In the genomic region with DNA sequence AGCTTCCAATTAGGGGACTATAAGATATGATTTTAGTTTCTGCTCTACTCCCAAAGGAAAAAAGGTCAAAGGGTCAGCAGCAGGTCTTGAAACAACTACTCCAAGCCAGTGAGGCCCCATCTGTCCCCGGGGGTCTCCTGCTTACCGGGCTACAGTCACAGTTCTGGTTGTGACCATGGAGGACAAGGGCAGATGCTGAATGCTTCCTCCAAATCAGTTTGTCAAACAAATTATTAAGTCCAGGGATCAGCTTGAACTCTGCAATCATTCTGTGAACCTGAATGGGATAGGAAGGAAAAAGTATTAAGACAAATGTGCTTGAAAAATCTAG, we compare ENCODE assay signal across 23 cellular contexts.
DNase-seq lines count a peak whose midpoint lies in the region; ATAC-seq and TF ChIP-seq lines count a peak whose summit lies in the region.
"Had no signal": no experiment of that assay in that cellular context is flagged by ENCODE, and none has a peak within 500 bp of the region (broad histone marks: within the 10 kb centered on the region; RNA-seq: fewer than 3 reads in every experiment).

No MANE protein-coding gene starts in this region.

- H3K4me3 Mint-ChIP-seq in activated T-cell treated with anti-CD3 and anti-CD28 coated beads, Interleukin-2, amount 50 U/mL, for 24 hours, result no peak overlapping the region
- no peak overlapping the region for H3K4me3 Mint-ChIP-seq in activated T-cell treated with anti-CD3 and anti-CD28 coated beads, Interleukin-2, amount 50 U/mL, for 4 hours
- no peak overlapping the region for H3K4me3 Mint-ChIP-seq in mesothelial cell of epicardium
- no peak overlapping the region for H3K4me3 Mint-ChIP-seq in activated T-helper 1 cell treated with anti-CD3 and anti-CD28 coated beads, Interleukin-12 subunit alpha, Interleukin-12 subunit beta, Interleukin-2, Interleukin-4 antibody, amounts not matched to agents 30 ng/mL and 10 ng/mL and 1 ng/mL, durations not matched to agents 14 hours and 24 hours and 36 hours
- H3K4me3 Mint-ChIP-seq: activated naive CD8-positive, alpha-beta T cell treated with anti-CD3 and anti-CD28 coated beads, Interleukin-2, amount 10 ng/mL, durations not matched to agents 7 days and 5 days; CD4-positive, CD25-positive, alpha-beta regulatory T cell; nephron; stimulated activated naive B cell treated with anti-CD40 and anti-IgM and Interleukin-4, amounts not matched to agents 10 μg/mL and 1 μg/mL and 100 μg/mL, for 72 hours had no signal

- no peaks in the 10 kb centered on the region for H3K9me3 ChIP-seq in adipocyte (ENCODE audit: control insufficient read depth, low read length)
- H3K9me3 ChIP-seq: ovary, SJCRH30, testis had no signal

- peaks cover 93% of the 10 kb centered on the region for H3K36me3 Mint-ChIP-seq in activated T-cell treated with anti-CD3 and anti-CD28 coated beads, Interleukin-2, amount 50 U/mL, for 24 hours (ENCODE audit: low read depth)
- H3K36me3 Mint-ChIP-seq in activated T-cell treated with anti-CD3 and anti-CD28 coated beads, Interleukin-2, amount 50 U/mL, for 4 hours (ENCODE audit: insufficient read depth), result peaks cover 29% of the 10 kb centered on the region
- peaks cover 30% of the 10 kb centered on the region for H3K36me3 Mint-ChIP-seq in mesothelial cell of epicardium
- peaks cover 41% of the 10 kb centered on the region for H3K36me3 Mint-ChIP-seq in activated T-helper 1 cell treated with anti-CD3 and anti-CD28 coated beads, Interleukin-12 subunit alpha, Interleukin-12 subunit beta, Interleukin-2, Interleukin-4 antibody, amounts not matched to agents 30 ng/mL and 10 ng/mL and 1 ng/mL, durations not matched to agents 14 hours and 24 hours and 36 hours (ENCODE audit: low read depth)

- no peaks in the 10 kb centered on the region for H3K27me3 Mint-ChIP-seq in activated T-cell treated with anti-CD3 and anti-CD28 coated beads, Interleukin-2, amount 50 U/mL, for 24 hours
- H3K27me3 Mint-ChIP-seq in activated T-cell treated with anti-CD3 and anti-CD28 coated beads, Interleukin-2, amount 50 U/mL, for 4 hours (ENCODE audit: low read depth), result no peaks in the 10 kb centered on the region
- H3K27me3 Mint-ChIP-seq in mesothelial cell of epicardium (ENCODE audit: low read depth), result no peaks in the 10 kb centered on the region
- H3K27me3 Mint-ChIP-seq in activated T-helper 1 cell treated with anti-CD3 and anti-CD28 coated beads, Interleukin-12 subunit alpha, Interleukin-12 subunit beta, Interleukin-2, Interleukin-4 antibody, amounts not matched to agents 30 ng/mL and 10 ng/mL and 1 ng/mL, durations not matched to agents 14 hours and 24 hours and 36 hours (ENCODE audit: insufficient read depth), result no peaks in the 10 kb centered on the region
- H3K27me3 Mint-ChIP-seq: activated naive CD8-positive, alpha-beta T cell treated with anti-CD3 and anti-CD28 coated beads, Interleukin-2, amount 10 ng/mL, durations not matched to agents 7 days and 5 days; CD4-positive, CD25-positive, alpha-beta regulatory T cell; stimulated activated naive B cell treated with anti-CD40 and anti-IgM and Interleukin-4, amounts not matched to agents 10 μg/mL and 1 μg/mL and 100 μg/mL, for 72 hours had no signal

- peak overlapping the region; percentile 32 for H3K27ac Mint-ChIP-seq in activated T-cell treated with anti-CD3 and anti-CD28 coated beads, Interleukin-2, amount 50 U/mL, for 24 hours
- peak overlapping the region; percentile 11 for H3K27ac Mint-ChIP-seq in mesothelial cell of epicardium
- no peak overlapping the region for H3K27ac Mint-ChIP-seq in activated T-helper 1 cell treated with anti-CD3 and anti-CD28 coated beads, Interleukin-12 subunit alpha, Interleukin-12 subunit beta, Interleukin-2, Interleukin-4 antibody, amounts not matched to agents 30 ng/mL and 10 ng/mL and 1 ng/mL, durations not matched to agents 14 hours and 24 hours and 36 hours
- H3K27ac Mint-ChIP-seq: activated naive CD8-positive, alpha-beta T cell treated with anti-CD3 and anti-CD28 coated beads, Interleukin-2, amount 10 ng/mL, durations not matched to agents 7 days and 5 days; stimulated activated naive B cell treated with anti-CD40 and anti-IgM and Interleukin-4, amounts not matched to agents 10 μg/mL and 1 μg/mL and 100 μg/mL, for 72 hours had no signal

- no peak for TF ChIP-seq CTCF in mesothelial cell of epicardium (IDR thresholded peaks at IDR 0.05; ENCODE audit: unreplicated experiment)

- intact Hi-C loops in Right ventricle myocardium superior (cut with DNase I), result no loop called here
- intact Hi-C loops in activated T-helper 1 cell treated with anti-CD3 and anti-CD28 coated beads, Interleukin-12 subunit alpha, Interleukin-12 subunit beta, Interleukin-2, Interleukin-4 antibody, amounts not matched to agents 30 ng/mL and 10 ng/mL and 1 ng/mL, durations not matched to agents 14 hours and 24 hours and 36 hours (cut with micrococcal nuclease), result no loop called here

- peaks cover 97% of the 10 kb centered on the region for H3K4me1 ChIP-seq in adipocyte (ENCODE audit: control insufficient read depth, insufficient read depth, low read length)

- peaks cover 59% of the 10 kb centered on the region for H3K36me3 ChIP-seq in adipocyte (ENCODE audit: control insufficient read depth, insufficient read depth, low read length, severe bottlenecking)
- H3K36me3 ChIP-seq: ovary had no signal

- H3K4me3 ChIP-seq in adipocyte (ENCODE audit: low read length), result no peak overlapping the region
- H3K4me3 ChIP-seq: ovary, SJCRH30, skin epidermis, testis had no signal

- H3K27me3 ChIP-seq in adipocyte (replicated peaks; ENCODE audit: control insufficient read depth, insufficient read depth, low read length), result no peaks in the 10 kb centered on the region
- H3K27me3 ChIP-seq: ovary, SJCRH30, testis had no signal

- H3K9me3 Mint-ChIP-seq in activated T-cell treated with anti-CD3 and anti-CD28 coated beads, Interleukin-2, amount 50 U/mL, for 24 hours, result no peaks in the 10 kb centered on the region
- H3K9me3 Mint-ChIP-seq in activated T-cell treated with anti-CD3 and anti-CD28 coated beads, Interleukin-2, amount 50 U/mL, for 4 hours, result no peaks in the 10 kb centered on the region
- no peaks in the 10 kb centered on the region for H3K9me3 Mint-ChIP-seq in mesothelial cell of epicardium
- H3K9me3 Mint-ChIP-seq in activated T-helper 1 cell treated with anti-CD3 and anti-CD28 coated beads, Interleukin-12 subunit alpha, Interleukin-12 subunit beta, Interleukin-2, Interleukin-4 antibody, amounts not matched to agents 30 ng/mL and 10 ng/mL and 1 ng/mL, durations not matched to agents 14 hours and 24 hours and 36 hours, result no peaks in the 10 kb centered on the region
- H3K9me3 Mint-ChIP-seq: activated naive CD8-positive, alpha-beta T cell treated with anti-CD3 and anti-CD28 coated beads, Interleukin-2, amount 10 ng/mL, durations not matched to agents 7 days and 5 days; nephron; stimulated activated naive B cell treated with anti-CD40 and anti-IgM and Interleukin-4, amounts not matched to agents 10 μg/mL and 1 μg/mL and 100 μg/mL, for 72 hours had no signal

- no peak for ATAC-seq in activated T-cell treated with anti-CD3 and anti-CD28 coated beads, Interleukin-2, amount 50 U/mL, for 4 hours
- ATAC-seq in GM18870 (IDR thresholded peaks at IDR 0.05; ENCODE audit: unreplicated experiment) (no peak), Right ventricle myocardium superior (ENCODE audit: poor library complexity) (no peak)
- ATAC-seq: stimulated activated naive B cell treated with anti-CD40 and anti-IgM and Interleukin-4, amounts not matched to agents 10 μg/mL and 1 μg/mL and 100 μg/mL, for 72 hours had no signal

- no peak for DNase-seq in activated T-cell treated with anti-CD3 and anti-CD28 coated beads, Interleukin-2, amount 50 U/mL, for 24 hours
- no peak for DNase-seq in activated T-cell treated with anti-CD3 and anti-CD28 coated beads, Interleukin-2, amount 50 U/mL, for 4 hours
- DNase-seq in adipocyte (ENCODE audit: low read depth) (no peak), mesothelial cell of epicardium (ENCODE audit: low spot score in 2 of 2, unreplicated experiment in 2 of 2) (no peak), substantia nigra (lab: John Stamatoyannopoulos, UW) (no peak), Right ventricle myocardium superior (no peak)
- no peak for DNase-seq in activated T-helper 1 cell treated with anti-CD3 and anti-CD28 coated beads, Interleukin-12 subunit alpha, Interleukin-12 subunit beta, Interleukin-2, Interleukin-4 antibody, amounts not matched to agents 30 ng/mL and 10 ng/mL and 1 ng/mL, durations not matched to agents 14 hours and 24 hours and 36 hours (ENCODE audit: low spot score)
- DNase-seq: activated CD4-positive, alpha-beta T cell treated with anti-CD3 and anti-CD28 coated beads for 4 hours; activated naive CD8-positive, alpha-beta T cell treated with anti-CD3 and anti-CD28 coated beads, Interleukin-2, amount 10 ng/mL, durations not matched to agents 7 days and 5 days; Calu3; CD4-positive, CD25-positive, alpha-beta regulatory T cell; cerebellar nuclear complex; DMS79; GDM1; hypothalamus; ovary; stimulated activated naive B cell treated with anti-CD40 and anti-IgM and Interleukin-4, amounts not matched to agents 10 μg/mL and 1 μg/mL and 100 μg/mL, for 72 hours; T-helper 9 cell; testis had no signal

- peak overlapping the region; percentile 43 for H3K9ac ChIP-seq in adipocyte (ENCODE audit: low read length)

- no peaks in the 10 kb centered on the region for H3K4me1 Mint-ChIP-seq in activated T-cell treated with anti-CD3 and anti-CD28 coated beads, Interleukin-2, amount 50 U/mL, for 24 hours (ENCODE audit: low read depth)
- H3K4me1 Mint-ChIP-seq in activated T-cell treated with anti-CD3 and anti-CD28 coated beads, Interleukin-2, amount 50 U/mL, for 4 hours (ENCODE audit: low read depth), result no peaks in the 10 kb centered on the region
- H3K4me1 Mint-ChIP-seq in mesothelial cell of epicardium, result peaks cover 14% of the 10 kb centered on the region
- H3K4me1 Mint-ChIP-seq in activated T-helper 1 cell treated with anti-CD3 and anti-CD28 coated beads, Interleukin-12 subunit alpha, Interleukin-12 subunit beta, Interleukin-2, Interleukin-4 antibody, amounts not matched to agents 30 ng/mL and 10 ng/mL and 1 ng/mL, durations not matched to agents 14 hours and 24 hours and 36 hours (ENCODE audit: low read depth), result peaks cover 8% of the 10 kb centered on the region

- H3K27ac ChIP-seq in substantia nigra (ENCODE audit: low read depth, low read length, poor library complexity, severe bottlenecking), result peak overlapping the region; percentile 59
- H3K27ac ChIP-seq: ovary, SJCRH30, testis had no signal
